10 cellular contexts compared by ENCODE assay signal in the genomic region with DNA sequence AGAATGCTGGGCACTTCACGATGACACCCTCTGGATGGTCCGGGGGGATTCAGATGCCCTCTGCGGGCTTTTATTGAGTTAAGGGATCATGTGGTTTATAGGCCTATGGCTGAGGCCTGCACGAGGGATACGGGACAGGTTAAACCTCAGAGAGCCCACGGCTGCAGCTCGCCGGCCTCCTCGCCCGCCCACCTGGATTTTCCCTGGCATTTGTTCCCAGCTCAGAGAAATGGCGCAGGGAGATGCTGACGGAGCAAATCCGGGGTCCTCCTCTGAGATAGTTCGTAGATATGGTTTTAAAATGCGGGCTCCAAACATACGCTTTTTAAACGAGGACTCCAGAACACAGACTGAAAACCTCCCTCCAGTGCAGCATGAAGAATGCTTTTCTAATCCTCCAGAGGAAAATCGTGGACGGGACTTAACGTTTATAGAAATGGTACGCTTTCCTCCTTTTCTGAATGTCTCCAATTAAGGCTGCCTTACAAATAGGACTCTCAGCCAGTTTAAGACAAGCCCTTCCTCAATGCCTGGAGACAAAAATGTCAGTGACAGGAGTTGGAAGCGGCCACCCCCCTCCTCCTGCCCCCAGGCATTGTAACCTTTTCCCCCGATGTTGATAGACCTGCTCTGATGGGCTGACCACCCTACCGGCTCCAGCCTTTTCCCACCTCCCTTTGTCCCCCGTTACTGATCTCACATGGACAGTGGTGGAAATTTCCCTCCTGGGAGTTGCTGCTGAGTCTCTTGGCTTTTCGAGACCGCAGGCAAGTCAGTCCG. TPM values are rescaled to one million over a fixed set of nuclear protein-coding genes. Genes with fewer than 3 reads are reported as not detected.
A peak's percentile ranks its signal among the peaks of the same experiment; 100 is the strongest.
DNase-seq lines count a peak whose midpoint lies in the region; ATAC-seq, FAIRE-seq and TF ChIP-seq lines count a peak whose summit lies in the region.
"Had no signal": no experiment of that assay in that cellular context is flagged by ENCODE, and none has a peak within 500 bp of the region (broad histone marks: within the 10 kb centered on the region; RNA-seq: fewer than 3 reads in every experiment).

No MANE protein-coding gene starts in this region.

- intact Hi-C loops in cardiac septum (cut with DNase I) (no loop called here), right cardiac atrium (cut with DNase I) (no loop called here), K562 (cut with micrococcal nuclease) (no loop called here), upper lobe of right lung (cut with DNase I) (no loop called here)

- H3K36me3 ChIP-seq in K562 (ENCODE audit: control insufficient read depth, insufficient read depth, low read length) (peaks cover 99% of the 10 kb centered on the region), upper lobe of right lung (peaks cover 50% of the 10 kb centered on the region)

- H3K9me3 Mint-ChIP-seq in natural killer cell treated with Interleukin-12 subunit alpha and Interleukin-12 subunit beta and Interleukin-15 and Interleukin-18, amount 100 ng/mL, for 72 hours: no peaks in the 10 kb centered on the region
- H3K9me3 Mint-ChIP-seq: T-helper 2 cell treated with Interferon-gamma antibody and Interleukin-4, amounts not matched to agents 5 μg/mL and 100 μg/mL, for 36 hours had no signal

- no peak for TF ChIP-seq CTCF in K562 (IDR thresholded peaks at IDR 0.05 in 2 of 3, conservative IDR thresholded peaks at IDR 0.05 in 1 of 3; ENCODE audit: insufficient read depth in 2 of 3, low read depth in 1 of 3, low read length in 3 of 3)
- no peak for TF ChIP-seq CTCF in upper lobe of right lung (IDR thresholded peaks at IDR 0.05)

- peaks cover 74% of the 10 kb centered on the region for H3K36me3 Mint-ChIP-seq in natural killer cell treated with Interleukin-12 subunit alpha and Interleukin-12 subunit beta and Interleukin-15 and Interleukin-18, amount 100 ng/mL, for 72 hours

- DNase-seq in cardiac septum (ENCODE audit: low spot score) (peak; percentile 50), right cardiac atrium (no peak), K562 (ENCODE audit: extremely low read depth in 1 of 4, low spot score in 3 of 4) (no peak), upper lobe of right lung (no peak), NCI-H446 (lab: John Stamatoyannopoulos, UW) (no peak)
- no peak for DNase-seq in natural killer cell treated with Interleukin-12 subunit alpha and Interleukin-12 subunit beta and Interleukin-15 and Interleukin-18, amount 100 ng/mL, for 72 hours (ENCODE audit: low spot score)
- DNase-seq: NCI-H2081 treated with DMSO at 0.1 percent for 48 hours had no signal

- no peak for FAIRE-seq in K562 (lab: Jason Lieb, UNC)

- peaks cover 9% of the 10 kb centered on the region; the same call in 1 of the 2 replicates for H4K20me1 ChIP-seq in K562 (replicated peaks; ENCODE audit: control insufficient read depth, insufficient read depth, low read length)

- no peaks in the 10 kb centered on the region for H3K27me3 Mint-ChIP-seq in natural killer cell treated with Interleukin-12 subunit alpha and Interleukin-12 subunit beta and Interleukin-15 and Interleukin-18, amount 100 ng/mL, for 72 hours

- H3K27ac ChIP-seq in right cardiac atrium (ENCODE audit: low read length): no peak overlapping the region
- H3K27ac ChIP-seq in K562 (ENCODE audit: extremely low read depth, low read depth, low read length): no peak overlapping the region
- peak overlapping the region; percentile 70 for H3K27ac ChIP-seq in upper lobe of right lung

- H3K9ac ChIP-seq in K562 (ENCODE audit: insufficient read depth in 1 of 2, low read depth in 2 of 2, low read length in 2 of 2): no peak overlapping the region

- H3K9me1 ChIP-seq in K562 (ENCODE audit: control insufficient read depth, insufficient read depth, low read length): no peaks in the 10 kb centered on the region

- WGBS in right cardiac atrium: 77% methylated on average over 28 of the region's 28 CpGs
- WGBS in K562 (ENCODE audit: insufficient coverage, low coverage, missing lambda C conversion rate): 94% methylated on average over 24 of the region's 28 CpGs

- H3K4me3 ChIP-seq in right cardiac atrium (ENCODE audit: low read length) (no peak overlapping the region), K562 (no peak overlapping the region), upper lobe of right lung (no peak overlapping the region)

- CTCF ChIA-PET in K562 (lab: Yijun Ruan, JAX; ENCODE audit: low intra/inter-chr PET ratio): no interaction called here

- TF ChIP-seq EP300 in K562 (IDR thresholded peaks at IDR 0.05; ENCODE audit: low read length): no peak

- TF ChIP-seq POLR2A in K562 (conservative IDR thresholded peaks at IDR 0.05): no peak

- no peak overlapping the region for H3K4me2 ChIP-seq in K562 (ENCODE audit: insufficient read depth, low read length)

- POLR2A ChIA-PET in K562 (lab: Yijun Ruan, JAX): interaction anchor here (0.6 to 1.5 kb wide), 3 partner anchors 14 to 1220 kb away, joined by 3 read pairs; no protein-coding TSS in a partner anchor

- H3K9me3 ChIP-seq in right cardiac atrium (ENCODE audit: control insufficient read depth, low read length) (no peaks in the 10 kb centered on the region), K562 (replicated peaks; ENCODE audit: control insufficient read depth, insufficient read depth, low read depth, low read length) (no peaks in the 10 kb centered on the region), upper lobe of right lung (no peaks in the 10 kb centered on the region)

- peak overlapping the region; percentile 56 for H3K4me3 Mint-ChIP-seq in natural killer cell treated with Interleukin-12 subunit alpha and Interleukin-12 subunit beta and Interleukin-15 and Interleukin-18, amount 100 ng/mL, for 72 hours
- H3K4me3 Mint-ChIP-seq: T-helper 2 cell treated with Interferon-gamma antibody and Interleukin-4, amounts not matched to agents 5 μg/mL and 100 μg/mL, for 36 hours had no signal

- TF ChIP-seq RAD21 in K562 (CRISPR knock-in tag; conservative IDR thresholded peaks at IDR 0.05 in 1 of 2, IDR thresholded peaks at IDR 0.05 in 1 of 2): no peak

- no peak overlapping the region for H2AFZ ChIP-seq in K562 (ENCODE audit: low read depth, low read length)

- BruUV-seq in K562 (replicated peaks; lab: Mats Ljungman, UMichigan): no TSS peak

- ATAC-seq in right cardiac atrium (no peak), K562 (no peak), upper lobe of right lung (no peak), HG03521 (IDR thresholded peaks at IDR 0.05; ENCODE audit: unreplicated experiment) (no peak), GM21619 (IDR thresholded peaks at IDR 0.05; ENCODE audit: unreplicated experiment) (no peak)
- no peak for ATAC-seq in natural killer cell treated with Interleukin-12 subunit alpha and Interleukin-12 subunit beta and Interleukin-15 and Interleukin-18, amount 100 ng/mL, for 72 hours

- in situ Hi-C loops in K562 (cut with MboI): loop anchor here (25.0 kb wide), 1 partner anchor 403 kb away; no protein-coding TSS in a partner anchor

- H3K27ac Mint-ChIP-seq in natural killer cell treated with Interleukin-12 subunit alpha and Interleukin-12 subunit beta and Interleukin-15 and Interleukin-18, amount 100 ng/mL, for 72 hours: peak overlapping the region; percentile 88 to 89
- H3K27ac Mint-ChIP-seq: T-helper 2 cell treated with Interferon-gamma antibody and Interleukin-4, amounts not matched to agents 5 μg/mL and 100 μg/mL, for 36 hours had no signal

- peaks cover 19% of the 10 kb centered on the region for H3K4me1 ChIP-seq in right cardiac atrium (ENCODE audit: control insufficient read depth, insufficient read depth, low read length)
- H3K4me1 ChIP-seq in K562 (replicated peaks in 1 of 2; ENCODE audit: control insufficient read depth in 2 of 2, insufficient read depth in 2 of 2, low read length in 2 of 2): no peaks in the 10 kb centered on the region
- peaks cover 19% of the 10 kb centered on the region for H3K4me1 ChIP-seq in upper lobe of right lung

- H3K27me3 ChIP-seq in right cardiac atrium (ENCODE audit: control insufficient read depth, insufficient read depth) (no peaks in the 10 kb centered on the region), K562 (ENCODE audit: control insufficient read depth in 2 of 2, insufficient read depth in 2 of 2, low read length in 2 of 2) (no peaks in the 10 kb centered on the region), upper lobe of right lung (no peaks in the 10 kb centered on the region)

- peaks cover 88 to 93% of the 10 kb centered on the region in 2 donors for H3K4me1 Mint-ChIP-seq in natural killer cell treated with Interleukin-12 subunit alpha and Interleukin-12 subunit beta and Interleukin-15 and Interleukin-18, amount 100 ng/mL, for 72 hours (ENCODE audit: low read depth in 2 of 2)

- peaks cover 67% of the 10 kb centered on the region for H3K79me2 ChIP-seq in K562 (ENCODE audit: control insufficient read depth, insufficient read depth, low read length)

RNA-seq across cellular contexts. Expression of gene CCND2, which starts 16.6 kb away (rescaled TPM):
- total RNA-seq in cardiac septum (478 TPM), right cardiac atrium (100 to 1,000 TPM; 200 to 255 (median 218) TPM), K562 (2014; rRNA removed) (39.6 and 52.1 TPM in 2 replicates), K562 (2014; rRNA removed; fragmentation: Illumina TruSeq; extraction: Trizol) (68.9 and 71.9 TPM in 2 replicates), K562 (2015; rRNA removed; fragmentation: Illumina TruSeq; extraction: Trizol) (49.7 and 53.2 TPM in 2 replicates), K562 (2021) (93.5 and 99.3 TPM in 2 replicates), upper lobe of right lung (94.2 TPM)
- polyA plus RNA-seq in right cardiac atrium (44.3 TPM), K562 (2011; rRNA removed) (36.9 and 42.9 TPM in 2 replicates), K562 (2014; fragmentation: Illumina TruSeq; extraction: Trizol) (12.6 and 13.6 TPM in 2 replicates), K562 (2014; fragmentation: Nextera tagmentation; extraction: Ambion mirVana) (10 to 100 TPM; 13.7 to 47.6 TPM), K562 (2014; rRNA removed) (30.3 and 33.2 TPM in 2 replicates)
- 52.6 and 55.6 TPM in 2 replicates for total RNA-seq in K562 (2011; cell fraction: chromatin; rRNA removed; ENCODE audit: low replicate concordance)
- total RNA-seq in K562 (2011; cell fraction: nucleolus; rRNA removed): 37.4 and 40.2 TPM in 2 replicates
- total RNA-seq in K562 (2011; cell fraction: nucleoplasm; rRNA removed): 57.5 and 64.9 TPM in 2 replicates
- 20.5 and 35.3 TPM in 2 replicates for polyA plus RNA-seq in K562 (2011; cell fraction: cytosol; rRNA removed)
- 28.5 and 42.5 TPM in 2 replicates for polyA plus RNA-seq in K562 (2011; cell fraction: nucleus; rRNA removed)
- 12.1 and 12.4 TPM in 2 replicates for polyA plus RNA-seq in K562 (2012)
- polyA minus RNA-seq in K562 (2011; rRNA and poly(A)+ RNA removed): 109 and 119 TPM in 2 replicates
- 68.1 and 69.3 TPM in 2 replicates for polyA minus RNA-seq in K562 (2011; cell fraction: cytosol; rRNA and poly(A)+ RNA removed)
- polyA minus RNA-seq in K562 (2011; cell fraction: nucleus; rRNA and poly(A)+ RNA removed): 21.5 and 41.5 TPM in 2 replicates
- 1,000 to 10,000 TPM in 1 of 2 donors, 100 to 1,000 TPM in 1; 942 to 1,190 TPM for total RNA-seq in natural killer cell treated with Interleukin-12 subunit alpha and Interleukin-12 subunit beta and Interleukin-15 and Interleukin-18, amount 100 ng/mL, for 72 hours

RNA-seq across cellular contexts. Expression of gene TIGAR, which starts 30.8 kb away (rescaled TPM):
- 13.0 TPM for total RNA-seq in cardiac septum
- total RNA-seq in right cardiac atrium: 10 to 100 TPM in 2 of 4 donors, 1 to 10 TPM in 2; 8.6 to 14.5 (median 11.1) TPM
- polyA plus RNA-seq in right cardiac atrium: 4.9 TPM
- 0.86 TPM in 2 replicates for total RNA-seq in K562 (2011; cell fraction: chromatin; rRNA removed; ENCODE audit: low replicate concordance)
- 0.66 and 0.67 TPM in 2 replicates for total RNA-seq in K562 (2011; cell fraction: nucleolus; rRNA removed)
- total RNA-seq in K562 (2011; cell fraction: nucleoplasm; rRNA removed): 0.84 and 0.88 TPM in 2 replicates
- not detected in 2 replicates for total RNA-seq in K562 (2014; rRNA removed)
- 0.38 TPM in 1 of 2 replicates, not detected in the other for total RNA-seq in K562 (2014; rRNA removed; fragmentation: Illumina TruSeq; extraction: Trizol)
- total RNA-seq in K562 (2015; rRNA removed; fragmentation: Illumina TruSeq; extraction: Trizol): 0.11 TPM in 2 replicates
- 0.07 and 1.0 TPM in 2 replicates for total RNA-seq in K562 (2021)
- 0.11 and 0.61 TPM in 2 replicates for polyA plus RNA-seq in K562 (2011; rRNA removed)
- polyA plus RNA-seq in K562 (2011; cell fraction: cytosol; rRNA removed): 0.06 and 0.19 TPM in 2 replicates
- polyA plus RNA-seq in K562 (2011; cell fraction: nucleus; rRNA removed): 0.11 and 0.14 TPM in 2 replicates
- polyA plus RNA-seq in K562 (2012): 0.03 and 0.48 TPM in 2 replicates
- polyA plus RNA-seq in K562 (2014; fragmentation: Illumina TruSeq; extraction: Trizol): 0.28 and 0.33 TPM in 2 replicates
- polyA plus RNA-seq in K562 (2014; fragmentation: Nextera tagmentation; extraction: Ambion mirVana): under 1 TPM; 0.50 to 0.63 TPM
- 0.04 and 0.53 TPM in 2 replicates for polyA plus RNA-seq in K562 (2014; rRNA removed)
- polyA minus RNA-seq in K562 (2011; rRNA and poly(A)+ RNA removed): 0.15 and 0.42 TPM in 2 replicates
- not detected in 2 replicates for polyA minus RNA-seq in K562 (2011; cell fraction: cytosol; rRNA and poly(A)+ RNA removed)
- polyA minus RNA-seq in K562 (2011; cell fraction: nucleus; rRNA and poly(A)+ RNA removed): 0.27 and 0.44 TPM in 2 replicates
- 10 to 100 TPM in 1 of 2 donors, 1 to 10 TPM in 1; 7.4 to 10.2 TPM for total RNA-seq in natural killer cell treated with Interleukin-12 subunit alpha and Interleukin-12 subunit beta and Interleukin-15 and Interleukin-18, amount 100 ng/mL, for 72 hours
- total RNA-seq in upper lobe of right lung: 20.0 TPM
